Comparison of ENCODE assay signal across 1 cellular context in genomic region chr1:160193832-160194736, GRCh38.
TF ChIP-seq lines count a peak whose summit lies in the region.

No MANE protein-coding gene starts in this region.

TF ChIP-seq in GM23338, 12 proteins besides CTCF, POLR2A, EP300 and RAD21 (continued from another document):
- TF ChIP-seq REST (IDR thresholded peaks at IDR 0.05; ENCODE audit: unreplicated experiment) (no peak), STAT1 (IDR thresholded peaks at IDR 0.05; ENCODE audit: unreplicated experiment) (no peak), POLR2AphosphoS5 (IDR thresholded peaks at IDR 0.05; ENCODE audit: low read depth) (no peak), ZNF114 (CRISPR knock-in tag; IDR thresholded peaks at IDR 0.05) (no peak), JUNB (IDR thresholded peaks at IDR 0.05; ENCODE audit: unreplicated experiment) (no peak), NANOG (IDR thresholded peaks at IDR 0.05; ENCODE audit: borderline replicate concordance) (no peak), EZH2 (IDR thresholded peaks at IDR 0.05; ENCODE audit: low read depth, unreplicated experiment) (no peak), CREB1 (CRISPR knock-in tag; IDR thresholded peaks at IDR 0.05; ENCODE audit: low read depth) (no peak), ETS1 (IDR thresholded peaks at IDR 0.05) (no peak), ZNF462 (CRISPR knock-in tag; IDR thresholded peaks at IDR 0.05) (no peak)
